In genomic region chr1:236603896-236604217, GRCh38 we compare ENCODE assay signal across 8 cellular contexts. TPM values are rescaled to one million over a fixed set of nuclear protein-coding genes. Genes with fewer than 3 reads are reported as not detected.
A peak's percentile ranks its signal among the peaks of the same experiment; 100 is the strongest.
DNase-seq lines count a peak whose midpoint lies in the region; ATAC-seq and TF ChIP-seq lines count a peak whose summit lies in the region.

No MANE protein-coding gene starts in this region.

- H3K4me3 ChIP-seq in PC-9: peak overlapping the region; percentile 71
- peak overlapping the region; percentile 92 for H3K4me3 ChIP-seq in ectodermal cell (ENCODE audit: insufficient read depth, low read depth, low read length)

- intact Hi-C loops in Calu3 (cut with micrococcal nuclease; ENCODE audit: unreplicated experiment) (no loop called here), PC-9 (cut with micrococcal nuclease; ENCODE audit: unreplicated experiment) (loop anchor here (1.0 to 10.0 kb wide), 2 partner anchors 191 to 501 kb away; partner anchors contain the start of gene MTR)

- H2AFZ ChIP-seq in PC-9: peak overlapping the region; percentile 93

- peaks cover 17% of the 10 kb centered on the region; the same call in 1 of the 2 replicates for H3K36me3 ChIP-seq in PC-9 (ENCODE audit: low read depth)
- no peaks in the 10 kb centered on the region for H3K36me3 ChIP-seq in ectodermal cell (ENCODE audit: control insufficient read depth, insufficient read depth, low read length)

- CTCF ChIA-PET in Calu3 (lab: Charles Lee): interaction anchor here (0.6 to 2.7 kb wide), 3 partner anchors 191 to 461 kb away, joined by 3 to 15 read pairs (median 5); partner anchors contain the start of gene MTR
- CTCF ChIA-PET in PC-9 (lab: Charles Lee): interaction anchor here (0.6 kb wide), 1 partner anchor 783 kb away, joined by 3 read pairs; no protein-coding TSS in a partner anchor

- H3F3A ChIP-seq in PC-9 (ENCODE audit: insufficient read depth, low read depth): 0 out of 2 replicates have a peak, but pooled peaks cover 4% of the 10 kb centered on the region

- ATAC-seq in GM21619 (IDR thresholded peaks at IDR 0.05; ENCODE audit: unreplicated experiment) (peak; percentile 1), naive B cell (ENCODE audit: low read depth in 2 of 2) (peak; percentile 48 to 64)

- POLR2A ChIA-PET in PC-9 (lab: Charles Lee; ENCODE audit: unreplicated experiment): no interaction called here

- DNase-seq in Calu3 (no peak), PC-9 (no peak), naive B cell (no peak), putamen (ENCODE audit: low spot score) (no peak), GM20000 (ENCODE audit: low spot score) (no peak), NCI-H2227 (lab: John Stamatoyannopoulos, UW; ENCODE audit: unreplicated experiment) (no peak)

- peak overlapping the region; percentile 91 for H3K27ac Mint-ChIP-seq in Calu3 (ENCODE audit: unreplicated experiment)
- peak overlapping the region; percentile 78 to 98 (median 96) for H3K27ac Mint-ChIP-seq in naive B cell

- H3K4me1 Mint-ChIP-seq in Calu3 (ENCODE audit: low read depth, unreplicated experiment) (peaks cover 9% of the 10 kb centered on the region), naive B cell (peaks cover 7 to 37% (median 24%) of the 10 kb centered on the region in 3 donors)

- no peak for TF ChIP-seq CTCF in Calu3 (IDR thresholded peaks at IDR 0.05; ENCODE audit: unreplicated experiment)
- TF ChIP-seq CTCF in PC-9 (conservative IDR thresholded peaks at IDR 0.05): no peak
- TF ChIP-seq CTCF in GM20000 (IDR thresholded peaks at IDR 0.05; ENCODE audit: extremely low read depth, missing control alignments): no peak

- BruUV-seq in Calu3 (replicated peaks; lab: Mats Ljungman, UMichigan): no TSS peak
- BruUV-seq in PC-9 (replicated peaks; lab: Mats Ljungman, UMichigan): no TSS peak

- H3K27me3 Mint-ChIP-seq in Calu3 (ENCODE audit: unreplicated experiment): no peaks in the 10 kb centered on the region
- peaks cover 5 to 10% (median 6%) of the 10 kb centered on the region in 3 donors for H3K27me3 Mint-ChIP-seq in naive B cell

- no peaks in the 10 kb centered on the region for H3K9me3 Mint-ChIP-seq in Calu3 (ENCODE audit: low read depth, unreplicated experiment)
- H3K9me3 Mint-ChIP-seq in naive B cell: no peaks in the 10 kb centered on the region

- WGBS in ectodermal cell, 2 experiments: 1% methylated on average over 16 of the region's 16 CpGs

- H3K4me3 Mint-ChIP-seq in Calu3 (ENCODE audit: low read depth, unreplicated experiment): peak overlapping the region; percentile 89
- H3K4me3 Mint-ChIP-seq in naive B cell: peak overlapping the region; percentile 90 to 99 (median 98)

- H3K36me3 Mint-ChIP-seq in Calu3 (ENCODE audit: insufficient read depth, unreplicated experiment) (peaks cover 49% of the 10 kb centered on the region), naive B cell (peaks cover 0 to under 1% of the 10 kb centered on the region in 2 donors)

- H3K4me1 ChIP-seq in PC-9 (replicated peaks; ENCODE audit: insufficient read depth) (peaks cover 8% of the 10 kb centered on the region), ectodermal cell (ENCODE audit: control insufficient read depth, insufficient read depth, low read length) (no peaks in the 10 kb centered on the region)

- peak overlapping the region; percentile 80 for H3K4me2 ChIP-seq in PC-9

- H3K9me3 ChIP-seq in PC-9 (ENCODE audit: insufficient read depth, low read depth): no peaks in the 10 kb centered on the region
- no peaks in the 10 kb centered on the region for H3K9me3 ChIP-seq in ectodermal cell (ENCODE audit: control insufficient read depth, low read length)

- peaks cover 32% of the 10 kb centered on the region for H3K79me2 ChIP-seq in PC-9 (ENCODE audit: low read depth)

- H3K27me3 ChIP-seq in PC-9 (ENCODE audit: insufficient read depth, low read depth) (no peaks in the 10 kb centered on the region), ectodermal cell (ENCODE audit: control insufficient read depth, insufficient read depth, low read length, poor library complexity, severe bottlenecking) (no peaks in the 10 kb centered on the region)

- H3K27ac ChIP-seq in PC-9: peak overlapping the region; percentile 28
- H3K27ac ChIP-seq in ectodermal cell (ENCODE audit: insufficient read depth, low read depth, low read length, poor library complexity, severe bottlenecking): no peak overlapping the region

- 0 out of 2 replicates have a peak, but pooled peaks cover under 1% of the 10 kb centered on the region for H4K20me1 ChIP-seq in PC-9 (ENCODE audit: insufficient read depth)

- H3K9me2 ChIP-seq in PC-9 (ENCODE audit: insufficient read depth): no peaks in the 10 kb centered on the region

RNA-seq across cellular contexts. Expression of gene HEATR1, which starts 0.5 kb away (rescaled TPM):
- total RNA-seq in Calu3 (2022) (70.4 and 75.5 TPM in 2 replicates), PC-9 (2021) (34.3 and 43.0 TPM in 2 replicates)
- polyA plus RNA-seq in ectodermal cell (2013, experiment 1 of 4): 34.8 TPM
- polyA plus RNA-seq in ectodermal cell (2013, experiment 2 of 4): 40.8 TPM
- 28.0 TPM for polyA plus RNA-seq in ectodermal cell (2013, experiment 3 of 4)
- polyA plus RNA-seq in ectodermal cell (2013, experiment 4 of 4): 33.7 TPM
- 10 to 100 TPM in 5 of 6 donors, 1 to 10 TPM in 1; 4.6 to 16.9 (median 11.7) TPM for polyA plus RNA-seq in naive B cell (ENCODE audit: low read depth in 6 of 6)
